13 cellular contexts compared by ENCODE assay signal in genomic region chr5:775960-776861, GRCh38. TPM values are rescaled to one million over a fixed set of nuclear protein-coding genes. Genes with fewer than 3 reads are reported as not detected.
DNase-seq lines count a peak whose midpoint lies in the region; ATAC-seq and TF ChIP-seq lines count a peak whose summit lies in the region.
"Had no signal": no experiment of that assay in that cellular context is flagged by ENCODE, and none has a peak within 500 bp of the region (broad histone marks: within the 10 kb centered on the region; RNA-seq: fewer than 3 reads in every experiment).

No MANE protein-coding gene starts in this region.

- no peaks in the 10 kb centered on the region for H3K36me3 ChIP-seq in H7 (replicated peaks; ENCODE audit: control insufficient read depth, insufficient read depth, low read length)
- no peaks in the 10 kb centered on the region for H3K36me3 ChIP-seq in testis (ENCODE audit: low read depth, missing control alignments)
- H3K36me3 ChIP-seq: HAP-1 had no signal

- no peaks in the 10 kb centered on the region for H3K27me3 ChIP-seq in H7 (ENCODE audit: control insufficient read depth, insufficient read depth, low read length)
- H3K27me3 ChIP-seq in testis, result no peaks in the 10 kb centered on the region

- no peak for TF ChIP-seq CTCF in testis (IDR thresholded peaks at IDR 0.05)

- TF ChIP-seq POLR2A in testis (IDR thresholded peaks at IDR 0.05), result no peak

- no peak overlapping the region for H3K4me3 ChIP-seq in H7 (ENCODE audit: insufficient read depth, low read depth, low read length)
- H3K4me3 ChIP-seq in testis, result peak overlapping the region; percentile 51 to 53
- H3K4me3 ChIP-seq: HAP-1, K562 had no signal

- peak; percentile 65 for DNase-seq in activated effector memory CD4-positive, alpha-beta T cell treated with anti-CD3 and anti-CD28 coated beads, Interleukin-2, amount 50 U/mL, for 16 hours
- DNase-seq in activated effector memory CD4-positive, alpha-beta T cell treated with Interleukin-2 at 50 U/mL for 16 hours, result no peak
- DNase-seq in H7, result peak; percentile 48
- DNase-seq in iPS-NIHi7 (ENCODE audit: extremely low spot score), result peak; percentile 15
- DNase-seq in testis, result no peak
- no peak for DNase-seq in C1 segment of cervical spinal cord (lab: John Stamatoyannopoulos, UW)
- DNase-seq in amniotic stem cell (lab: John Stamatoyannopoulos, UW), result no peak
- DNase-seq: activated CD4-positive, CD25-positive, alpha-beta regulatory T cell treated with anti-CD3 and anti-CD28 coated beads, Interleukin-2, amount 50 U/mL, for 72 hours; NCI-H1092 treated with DMSO at 0.1 percent for 48 hours had no signal

- H3K9me3 ChIP-seq in testis, result no peaks in the 10 kb centered on the region
- H3K9me3 ChIP-seq: HAP-1 had no signal

- intact Hi-C loops in testis (cut with DNase I; ENCODE audit: low total_unique reads), result no loop called here

- 80 to 81% methylated on average over 20 of the region's 20 CpGs for WGBS in testis, 2 donors

- no peak overlapping the region for H3K27ac ChIP-seq in testis

- ATAC-seq in GM21529 (IDR thresholded peaks at IDR 0.05; ENCODE audit: unreplicated experiment), result no peak

- H3K4me1 ChIP-seq in testis, result no peaks in the 10 kb centered on the region
- H3K4me1 ChIP-seq: HAP-1 had no signal

RNA-seq across cellular contexts. Expression of gene ZDHHC11B, which starts 8.3 kb away (rescaled TPM):
- 0.07 and 0.33 TPM in 2 replicates for total RNA-seq in H7 (2014; rRNA removed; shearing (Covaris generic))
- 1 to 10 TPM; 3.0 to 9.0 TPM for total RNA-seq in testis
- 4.6 TPM for polyA plus RNA-seq in testis (ENCODE audit: insufficient read depth, low read depth, low replicate concordance)
- total RNA-seq: glomerular endothelial cell had no signal

Comparison
In these comparisons a context has a peak if more than half of its experiments do, and no peak if none do; other contexts are left out.
1. DNase-seq: peak in activated effector memory CD4-positive, alpha-beta T cell treated with anti-CD3 and anti-CD28 coated beads, Interleukin-2, amount 50 U/mL, for 16 hours (single experiment), H7 (single experiment) and iPS-NIHi7 (single experiment); none in activated effector memory CD4-positive, alpha-beta T cell treated with Interleukin-2 at 50 U/mL for 16 hours (single experiment), testis (single experiment), C1 segment of cervical spinal cord (0 of 14) and amniotic stem cell (single experiment).